8 cellular contexts compared by ENCODE assay signal in genomic region chr6:36595168-36595818, GRCh38. TPM values are rescaled to one million over a fixed set of nuclear protein-coding genes. Genes with fewer than 3 reads are reported as not detected.
DNase-seq lines count a peak whose midpoint lies in the region; ATAC-seq and TF ChIP-seq lines count a peak whose summit lies in the region.

No MANE protein-coding gene starts in this region.

- peaks cover 50% of the 10 kb centered on the region for H3K36me3 ChIP-seq in HUES48 (ENCODE audit: control insufficient read depth, insufficient read depth, low read length)
- H3K36me3 ChIP-seq in SU-DHL-6 (ENCODE audit: low read length) = peaks cover 56% of the 10 kb centered on the region
- peaks cover 18 to 40% of the 10 kb centered on the region in 2 donors for H3K36me3 ChIP-seq in muscle layer of duodenum (ENCODE audit: control insufficient read depth in 1 of 2, insufficient read depth in 2 of 2, low read length in 2 of 2)

- DNase-seq in CD14-positive monocyte (ENCODE audit: low spot score) (no peak), epithelial cell of esophagus (ENCODE audit: low read depth) (peak; percentile 65), NCI-H187 (lab: John Stamatoyannopoulos, UW) (no peak)
- no peak for DNase-seq in stimulated activated CD4-positive, alpha-beta T cell treated with anti-CD3 and anti-CD28 coated beads, Interleukin-2, amount 100 ng/mL, for 48 hours

- H4K20me1 ChIP-seq in SU-DHL-6 (ENCODE audit: low read depth, low read length) = peaks cover 56% of the 10 kb centered on the region

- H3K27ac ChIP-seq in HUES48 (ENCODE audit: low read depth, low read length) (peak overlapping the region; percentile 97), SU-DHL-6 (ENCODE audit: low read depth, low read length) (peak overlapping the region; percentile 93), muscle layer of duodenum (ENCODE audit: low read length) (peak overlapping the region; percentile 100)

- H3K4me3 ChIP-seq in HUES48 (ENCODE audit: low read depth, low read length) = peak overlapping the region; percentile 93
- peak overlapping the region; percentile 100 for H3K4me3 ChIP-seq in SU-DHL-6 (ENCODE audit: insufficient read depth, low read length, poor library complexity, severe bottlenecking)
- H3K4me3 ChIP-seq in epithelial cell of esophagus (ENCODE audit: low read length) = peak overlapping the region; percentile 100
- peak overlapping the region; percentile 95 to 99 for H3K4me3 ChIP-seq in muscle layer of duodenum (ENCODE audit: low read depth in 1 of 2, low read length in 2 of 2)

- peak overlapping the region; percentile 93 to 94 for H3K4me3 Mint-ChIP-seq in CD14-positive monocyte

- peak overlapping the region; percentile 100 for H3K9ac ChIP-seq in HUES48 (ENCODE audit: low read depth, low read length)
- H3K9ac ChIP-seq in SU-DHL-6 (ENCODE audit: low read length) = peak overlapping the region; percentile 87

- H3F3A ChIP-seq in SU-DHL-6 (ENCODE audit: insufficient read depth) = peaks cover 91% of the 10 kb centered on the region

- no peaks in the 10 kb centered on the region for H3K27me3 ChIP-seq in HUES48 (ENCODE audit: control insufficient read depth, insufficient read depth, low read length)
- H3K27me3 ChIP-seq in SU-DHL-6 (ENCODE audit: low read length) = no peaks in the 10 kb centered on the region
- H3K27me3 ChIP-seq in muscle layer of duodenum (ENCODE audit: low read depth, low read length) = no peaks in the 10 kb centered on the region

- H3K36me3 Mint-ChIP-seq in CD14-positive monocyte = peaks cover 36 to 43% of the 10 kb centered on the region in 2 donors

- no peaks in the 10 kb centered on the region for H3K9me3 ChIP-seq in HUES48 (ENCODE audit: control insufficient read depth, insufficient read depth, low read length)
- no peaks in the 10 kb centered on the region for H3K9me3 ChIP-seq in SU-DHL-6 (ENCODE audit: insufficient read depth, low read length)
- no peaks in the 10 kb centered on the region for H3K9me3 ChIP-seq in muscle layer of duodenum (ENCODE audit: control insufficient read depth in 1 of 2, low read length in 2 of 2)

- peaks cover 61% of the 10 kb centered on the region for H3K79me2 ChIP-seq in SU-DHL-6 (ENCODE audit: insufficient read depth, low read length)

- intact Hi-C loops in CD14-positive monocyte (cut with micrococcal nuclease) = loop anchor here in 1 of 2 donors (2.0 to 10.0 kb wide), 2 partner anchors 48 to 150 kb away; partner anchors contain the start of genes KCTD20, PXT1 and STK38

- no peak for ATAC-seq in HG02588 (IDR thresholded peaks at IDR 0.05; ENCODE audit: unreplicated experiment)

- H3K9me2 ChIP-seq in SU-DHL-6 (replicated peaks; ENCODE audit: insufficient read depth, low read length) = no peaks in the 10 kb centered on the region

- peaks cover 46% of the 10 kb centered on the region for H3K4me1 Mint-ChIP-seq in CD14-positive monocyte

- peak overlapping the region; percentile 99 to 100 (median 100) for H3K27ac Mint-ChIP-seq in CD14-positive monocyte

- no peaks in the 10 kb centered on the region for H3K9me3 Mint-ChIP-seq in CD14-positive monocyte

- no peak for TF ChIP-seq CTCF in CD14-positive monocyte (IDR thresholded peaks at IDR 0.05)
- no peak for TF ChIP-seq CTCF in SU-DHL-6 (IDR thresholded peaks at IDR 0.05; ENCODE audit: insufficient read depth, low read length, poor library complexity, severe bottlenecking)
- no peak for TF ChIP-seq CTCF in epithelial cell of esophagus (IDR thresholded peaks at IDR 0.05; ENCODE audit: insufficient read depth, low read depth, low read length, missing control alignments)

- no peak overlapping the region for H2AFZ ChIP-seq in SU-DHL-6 (ENCODE audit: low read depth, low read length, severe bottlenecking)

- peak overlapping the region; percentile 76 for H3K4me2 ChIP-seq in SU-DHL-6 (ENCODE audit: low read depth, low read length, poor library complexity, severe bottlenecking)

- H3K4me1 ChIP-seq in HUES48 (ENCODE audit: control insufficient read depth, insufficient read depth, low read length) (peaks cover 19% of the 10 kb centered on the region), muscle layer of duodenum (ENCODE audit: control insufficient read depth in 1 of 2, insufficient read depth in 2 of 2, low read length in 2 of 2) (peaks cover under 1 to 33% of the 10 kb centered on the region in 2 donors)

- peaks cover 0 to 5% (median 2%) of the 10 kb centered on the region in 3 donors for H3K27me3 Mint-ChIP-seq in CD14-positive monocyte (ENCODE audit: low read depth in 3 of 3)

RNA-seq across cellular contexts. Expression of gene SRSF3, which starts 1.1 kb away (rescaled TPM):
- polyA plus RNA-seq in CD14-positive monocyte = 100 to 1,000 TPM; 297 to 341 TPM

RNA-seq across cellular contexts. Expression of gene STK38, which starts 48.0 kb away (rescaled TPM):
- polyA plus RNA-seq in CD14-positive monocyte = 10 to 100 TPM; 57.1 to 95.7 TPM
